Comparison of ENCODE assay signal across 8 cellular contexts in genomic region chr1:205255941-205256780, GRCh38. TPM values are rescaled to one million over a fixed set of nuclear protein-coding genes. Genes with fewer than 3 reads are reported as not detected.
DNase-seq lines count a peak whose midpoint lies in the region; ATAC-seq and TF ChIP-seq lines count a peak whose summit lies in the region.

No MANE protein-coding gene starts in this region.

- H3K9ac ChIP-seq in GM23248 = no peak overlapping the region

- peak; percentile 96 for TF ChIP-seq CTCF in retinal pigment epithelial cell (conservative IDR thresholded peaks at IDR 0.05; ENCODE audit: low read depth, low read length)

- H3K4me3 Mint-ChIP-seq in T-helper 2 cell treated with Interferon-gamma antibody and Interleukin-4, amounts not matched to agents 5 μg/mL and 100 μg/mL, for 36 hours = no peak overlapping the region

- H3K4me1 ChIP-seq in GM23248 (ENCODE audit: insufficient read depth) (peaks cover 4% of the 10 kb centered on the region; the same call in 1 of the 2 replicates), right cardiac atrium (ENCODE audit: control insufficient read depth, insufficient read depth, low read length) (peaks cover 10% of the 10 kb centered on the region)

- no peaks in the 10 kb centered on the region for H3K9me3 Mint-ChIP-seq in T-helper 2 cell treated with Interferon-gamma antibody and Interleukin-4, amounts not matched to agents 5 μg/mL and 100 μg/mL, for 36 hours

- H3K79me2 ChIP-seq in GM23248 (ENCODE audit: insufficient read depth) = no peaks in the 10 kb centered on the region

- in situ Hi-C loops in GM23248 (cut with MboI) = loop anchor here (10.0 kb wide), 1 partner anchor 121 kb away; no protein-coding TSS in a partner anchor

- no peak overlapping the region for H3K27ac ChIP-seq in GM23248
- H3K27ac ChIP-seq in right cardiac atrium (ENCODE audit: low read length) = peak overlapping the region; percentile 48

- no peak overlapping the region for H3K4me3 ChIP-seq in GM23248
- no peak overlapping the region for H3K4me3 ChIP-seq in right cardiac atrium (ENCODE audit: low read length)
- H3K4me3 ChIP-seq in retinal pigment epithelial cell (ENCODE audit: low read length) = no peak overlapping the region

- H3K36me3 Mint-ChIP-seq in T-helper 2 cell treated with Interferon-gamma antibody and Interleukin-4, amounts not matched to agents 5 μg/mL and 100 μg/mL, for 36 hours (ENCODE audit: low read depth) = no peaks in the 10 kb centered on the region

- H4K20me1 ChIP-seq in GM23248 (ENCODE audit: insufficient read depth) = no peaks in the 10 kb centered on the region

- H3K9me3 ChIP-seq in GM23248 (ENCODE audit: low read depth) (no peaks in the 10 kb centered on the region), right cardiac atrium (ENCODE audit: control insufficient read depth, low read length) (no peaks in the 10 kb centered on the region)

- peak; percentile 80 for DNase-seq in AML-193 (lab: John Stamatoyannopoulos, UW)
- DNase-seq in GM23248 = peak; percentile 88
- peak; percentile 85 to 89 for DNase-seq in NCI-H187 (lab: John Stamatoyannopoulos, UW)
- DNase-seq in T-helper 2 cell treated with Interferon-gamma antibody and Interleukin-4, amounts not matched to agents 5 μg/mL and 100 μg/mL, for 36 hours (ENCODE audit: low spot score) = peak; percentile 76
- peak; percentile 31 to 95 (median 87) for DNase-seq in anterior cingulate cortex (lab: John Stamatoyannopoulos, UW)
- DNase-seq in right cardiac atrium = peak; percentile 89 to 96 (median 94)
- no peak for DNase-seq in retinal pigment epithelial cell (ENCODE audit: low read depth)

- 43 to 50% methylated on average over 8 of the region's 8 CpGs for WGBS in GM23248 (ENCODE audit: low coverage in 1 of 2, low lambda C conversion rate in 2 of 2, missing lambda C conversion rate in 2 of 2), 2 experiments
- 23% methylated on average over 8 of the region's 8 CpGs for WGBS in right cardiac atrium

- H3K27ac Mint-ChIP-seq in T-helper 2 cell treated with Interferon-gamma antibody and Interleukin-4, amounts not matched to agents 5 μg/mL and 100 μg/mL, for 36 hours = no peak overlapping the region

- no peaks in the 10 kb centered on the region for H3K27me3 Mint-ChIP-seq in T-helper 2 cell treated with Interferon-gamma antibody and Interleukin-4, amounts not matched to agents 5 μg/mL and 100 μg/mL, for 36 hours (ENCODE audit: low read depth)

- ATAC-seq in right cardiac atrium (peak; percentile 88 to 91), HG02588 (IDR thresholded peaks at IDR 0.05; ENCODE audit: unreplicated experiment) (no peak)

- H3K9me2 ChIP-seq in GM23248 (ENCODE audit: insufficient read depth) = no peaks in the 10 kb centered on the region

- peak overlapping the region; percentile 58 for H2AFZ ChIP-seq in GM23248

- H3F3A ChIP-seq in GM23248 (ENCODE audit: insufficient read depth) = no peaks in the 10 kb centered on the region

- H3K4me2 ChIP-seq in GM23248 (ENCODE audit: unreplicated experiment) = no peak overlapping the region

- peaks cover 3% of the 10 kb centered on the region for H3K4me1 Mint-ChIP-seq in T-helper 2 cell treated with Interferon-gamma antibody and Interleukin-4, amounts not matched to agents 5 μg/mL and 100 μg/mL, for 36 hours (ENCODE audit: low read depth)

- intact Hi-C loops in right cardiac atrium (cut with DNase I) = loop anchor here (5.0 to 10.0 kb wide), 6 partner anchors 71 to 274 kb away; partner anchors contain the start of gene RBBP5 (in 2 of the 4)

- H3K27me3 ChIP-seq in GM23248 (replicated peaks; ENCODE audit: insufficient read depth) = no peaks in the 10 kb centered on the region
- H3K27me3 ChIP-seq in right cardiac atrium (ENCODE audit: control insufficient read depth, insufficient read depth) = no peaks in the 10 kb centered on the region

- H3K36me3 ChIP-seq in GM23248 (ENCODE audit: low read depth) = no peaks in the 10 kb centered on the region

RNA-seq across cellular contexts. Expression of gene TMCC2, which starts 28.4 kb away (rescaled TPM):
- total RNA-seq in GM23248 (2014; rRNA removed; shearing (Covaris generic)) = 1.7 and 2.7 TPM in 2 replicates
- polyA plus RNA-seq in GM23248 (2016; fragmentation: Nextera tagmentation; extraction: Ambion mirVana) = 0.39 and 0.63 TPM in 2 replicates
- 10 to 100 TPM in 3 of 4 donors, 1 to 10 TPM in 1; 6.5 to 15.9 (median 13.2) TPM for total RNA-seq in right cardiac atrium
- polyA plus RNA-seq in right cardiac atrium = 15.7 TPM

RNA-seq across cellular contexts. Expression of gene DSTYK, which starts 44.7 kb away (rescaled TPM):
- 11.3 and 12.1 TPM in 2 replicates for total RNA-seq in GM23248 (2014; rRNA removed; shearing (Covaris generic))
- polyA plus RNA-seq in GM23248 (2016; fragmentation: Nextera tagmentation; extraction: Ambion mirVana) (9.8 and 10.6 TPM in 2 replicates), right cardiac atrium (4.9 TPM)
- total RNA-seq in right cardiac atrium = 10 to 100 TPM in 1 of 4 donors, 1 to 10 TPM in 3; 7.9 to 10.1 (median 8.6) TPM
